In the genomic region with DNA sequence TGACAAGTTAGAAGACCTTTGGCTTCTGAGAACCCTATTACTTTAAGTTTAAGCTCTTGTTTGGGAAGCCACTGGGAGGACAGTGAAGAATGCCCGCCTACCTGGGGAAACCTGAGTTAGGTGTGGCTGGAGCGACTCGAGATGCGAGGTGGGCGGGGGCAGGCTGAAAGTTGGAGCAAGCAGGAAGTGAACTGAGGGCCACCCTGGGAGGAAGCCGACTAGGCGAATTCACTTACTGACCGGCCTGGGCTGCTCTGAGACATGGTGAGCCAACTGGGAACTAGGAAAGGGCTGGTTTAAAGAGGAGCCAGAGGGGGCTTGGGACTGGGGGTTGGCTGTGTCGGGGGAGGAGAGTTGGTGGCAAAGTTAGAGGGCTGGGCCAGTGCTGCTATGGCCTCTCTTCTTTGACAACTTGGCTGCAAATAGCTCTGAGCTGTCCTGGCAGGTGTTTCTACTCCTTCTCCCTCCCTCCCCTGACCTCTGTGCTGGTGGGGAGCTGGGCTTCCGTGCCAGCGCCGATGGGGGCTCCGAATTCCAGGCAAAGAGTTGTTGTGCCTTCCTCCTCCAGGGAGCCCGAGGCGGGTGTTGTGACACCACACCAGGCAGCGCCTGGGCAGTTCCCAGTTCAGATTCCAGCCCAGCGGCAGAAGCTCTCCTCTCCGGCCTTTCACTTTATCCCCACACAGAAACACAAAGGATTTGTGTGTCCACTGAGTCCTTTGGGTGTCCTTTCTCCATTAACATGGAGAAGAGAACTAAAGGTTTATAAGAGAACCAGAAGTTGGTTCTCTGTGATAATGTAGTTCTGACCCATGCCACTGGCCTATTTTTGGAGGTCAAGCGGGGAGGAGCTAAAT, we compare ENCODE assay signal across 8 cellular contexts. TPM values are rescaled to one million over a fixed set of nuclear protein-coding genes. Genes with fewer than 3 reads are reported as not detected.
DNase-seq lines count a peak whose midpoint lies in the region; ATAC-seq and TF ChIP-seq lines count a peak whose summit lies in the region.

A gene (plus strand): TSS at position 201 of the 857 bp plus-strand sequence. CDS start 61 bp downstream, at position 262.

- no peaks in the 10 kb centered on the region for H3K27me3 ChIP-seq in right cardiac atrium (ENCODE audit: control insufficient read depth, insufficient read depth)
- H3K27me3 ChIP-seq in sigmoid colon, result no peaks in the 10 kb centered on the region

- peak; percentile 73 for DNase-seq in GM13977 (ENCODE audit: low spot score)
- DNase-seq in OCI-LY7 (ENCODE audit: low spot score), result peak; percentile 70
- peak; percentile 88 for DNase-seq in activated effector memory CD4-positive, alpha-beta T cell treated with anti-CD3 and anti-CD28 coated beads, Interleukin-2, amount 50 U/mL, for 16 hours
- DNase-seq in right cardiac atrium, result peak; percentile 55 to 76 (median 73)
- no peak for DNase-seq in sigmoid colon
- no peak for DNase-seq in NCI-H187 (lab: John Stamatoyannopoulos, UW)
- no peak for DNase-seq in NCI-H187 treated with DMSO at 0.1 percent for 48 hours (lab: John Stamatoyannopoulos, UW)

- H3K9me2 ChIP-seq in OCI-LY7 (ENCODE audit: insufficient read depth, low read length), result no peaks in the 10 kb centered on the region

- TF ChIP-seq CTCF in GM13977 (IDR thresholded peaks at IDR 0.05; ENCODE audit: extremely low read depth, insufficient read depth, missing control alignments), result no peak
- TF ChIP-seq CTCF in OCI-LY7 (conservative IDR thresholded peaks at IDR 0.05; ENCODE audit: low read length), result no peak
- no peak for TF ChIP-seq CTCF in sigmoid colon (IDR thresholded peaks at IDR 0.05)

- H2AFZ ChIP-seq in OCI-LY7 (ENCODE audit: low read length), result peak within 1 kb of the TSS; percentile 72; the same call in 1 of the 2 replicates

- ATAC-seq in HG02798 (IDR thresholded peaks at IDR 0.05; ENCODE audit: poor library complexity, unreplicated experiment) (peak; percentile 67), right cardiac atrium (peak; percentile 49 to 62)

- in situ Hi-C loops in GM13977 (cut with MboI; ENCODE audit: low pct_unique_long_range_greater_than_20kb, low sequenced_read_pairs, unreplicated experiment), result no loop called here

- H3K4me1 ChIP-seq in OCI-LY7 (ENCODE audit: insufficient read depth, low read length, poor library complexity, severe bottlenecking) (peaks cover 27% of the 10 kb centered on the region), right cardiac atrium (ENCODE audit: control insufficient read depth, insufficient read depth, low read length) (peaks cover 10% of the 10 kb centered on the region), sigmoid colon (peaks cover 0 to 6% (median 0%) of the 10 kb centered on the region in 4 donors)

- H3K27ac ChIP-seq in OCI-LY7 (ENCODE audit: low read depth, low read length, poor library complexity, severe bottlenecking) (peak within 1 kb of the TSS; percentile 79), right cardiac atrium (ENCODE audit: low read length) (peak within 1 kb of the TSS; percentile 80), sigmoid colon (peak within 1 kb of the TSS; percentile 50 to 71 (median 61))

- TSS peak; percentile 70 for BruUV-seq in OCI-LY7 (replicated peaks; lab: Mats Ljungman, UMichigan)

- POLR2A ChIA-PET in OCI-LY7 (lab: Charles Lee), result interaction anchor here (0.7 to 4.9 kb wide), 16 partner anchors 8 to 221 kb away, joined by 3 to 34 read pairs (median 4); a partner anchor contains a TSS

- H3K36me3 ChIP-seq in OCI-LY7 (ENCODE audit: insufficient read depth, low read length) (peaks cover 31% of the 10 kb centered on the region), sigmoid colon (no peaks in the 10 kb centered on the region)

- peak within 1 kb of the TSS; percentile 83 for H3K4me3 ChIP-seq in OCI-LY7 (ENCODE audit: low read depth, low read length, poor library complexity, severe bottlenecking)
- H3K4me3 ChIP-seq in right cardiac atrium (ENCODE audit: low read length), result no peak within 1 kb of the TSS
- peak within 1 kb of the TSS in 3 of 4 donors; percentile 28 to 36 (median 29) for H3K4me3 ChIP-seq in sigmoid colon

- TF ChIP-seq EP300 in sigmoid colon (IDR thresholded peaks at IDR 0.05), result no peak

- whole genome bisulfite sequencing in right cardiac atrium, result 40% methylated on average over 19 of the region's 19 CpGs
- 8 to 19% methylated on average over 19 of the region's 19 CpGs for WGBS in sigmoid colon, 2 donors

- CTCF ChIA-PET in OCI-LY7 (lab: Charles Lee; ENCODE audit: unreplicated experiment), result no interaction called here

- intact Hi-C loops in OCI-LY7 (cut with micrococcal nuclease; ENCODE audit: unreplicated experiment) (loop anchor here (1.0 to 2.0 kb wide), 3 partner anchors 16 to 25 kb away; a partner anchor contains a TSS), right cardiac atrium (cut with DNase I) (no loop called here), sigmoid colon (cut with DNase I) (no loop called here)

- no peak for TF ChIP-seq POLR2A in sigmoid colon (IDR thresholded peaks at IDR 0.05)

- no peaks in the 10 kb centered on the region for H4K20me1 ChIP-seq in OCI-LY7 (ENCODE audit: insufficient read depth, low read length)

- H3K79me2 ChIP-seq in OCI-LY7 (ENCODE audit: insufficient read depth, low read depth, low read length), result peaks cover 29% of the 10 kb centered on the region; the same call in 1 of the 2 replicates

- peak within 1 kb of the TSS; percentile 95 for H3K4me2 ChIP-seq in OCI-LY7 (ENCODE audit: low read length)

- H3K9me3 ChIP-seq in OCI-LY7 (ENCODE audit: low read length) (no peaks in the 10 kb centered on the region), right cardiac atrium (ENCODE audit: control insufficient read depth, low read length) (no peaks in the 10 kb centered on the region), sigmoid colon (no peaks in the 10 kb centered on the region)

RNA-seq across cellular contexts. Expression of the gene that starts here (rescaled TPM):
- 112 and 156 TPM in 2 replicates for total RNA-seq in OCI-LY7 (2014; rRNA removed; shearing (Covaris generic))
- total RNA-seq in OCI-LY7 (2022) (152 and 160 TPM in 2 replicates), right cardiac atrium (10 to 100 TPM; 30.3 to 38.3 (median 35.2) TPM), sigmoid colon (10 to 100 TPM in 2 of 4 donors, 1 to 10 TPM in 2; 1.9 to 33.3 (median 13.2) TPM)
- polyA plus RNA-seq in right cardiac atrium (24.9 TPM), sigmoid colon (100 to 1,000 TPM; 441 to 941 (median 696) TPM)

Comparison
In these comparisons a context has a peak if more than half of its experiments do, and no peak if none do; other contexts are left out.
1. RNA of the gene that starts here (polyA plus RNA-seq): 441 to 941 TPM in sigmoid colon; 24.9 TPM in right cardiac atrium (single experiment); every median in the first group is over 10 times any median in the second.
2. DNase-seq: peak in GM13977 (single experiment), OCI-LY7 (single experiment), activated effector memory CD4-positive, alpha-beta T cell treated with anti-CD3 and anti-CD28 coated beads, Interleukin-2, amount 50 U/mL, for 16 hours (single experiment) and right cardiac atrium (3 of 3); none in sigmoid colon (single experiment), NCI-H187 (0 of 2) and NCI-H187 treated with DMSO at 0.1 percent for 48 hours (single experiment).
3. Peak in every context shown above with its lines, with median percentiles within 50 percentile points of each other: H3K27ac ChIP-seq.